ENCODE assay signal across 8 cellular contexts in genomic region chr14:58107947-58108552, GRCh38. TPM values are rescaled to one million over a fixed set of nuclear protein-coding genes. Genes with fewer than 3 reads are reported as not detected.
DNase-seq lines count a peak whose midpoint lies in the region; ATAC-seq, FAIRE-seq and TF ChIP-seq lines count a peak whose summit lies in the region.

No MANE protein-coding gene starts in this region.

- FAIRE-seq in astrocyte (lab: Jason Lieb, UNC): peak; percentile 34

- H3K4me2 ChIP-seq in OCI-LY1 (ENCODE audit: low read length): no peak overlapping the region
- no peak overlapping the region for H3K4me2 ChIP-seq in astrocyte (ENCODE audit: low read length)

- H4K20me1 ChIP-seq in OCI-LY1 (ENCODE audit: insufficient read depth, low read length) (no peaks in the 10 kb centered on the region), astrocyte (ENCODE audit: insufficient read depth, low read length) (no peaks in the 10 kb centered on the region)

- no peak overlapping the region for H3K27ac ChIP-seq in OCI-LY1 (ENCODE audit: low read depth, low read length, poor library complexity, severe bottlenecking)
- H3K27ac ChIP-seq in astrocyte (ENCODE audit: low read depth, low read length): no peak overlapping the region
- no peak overlapping the region for H3K27ac ChIP-seq in iPS DF 6.9 (ENCODE audit: low read length)

- H3K9me3 ChIP-seq in OCI-LY1 (ENCODE audit: low read length) (no peaks in the 10 kb centered on the region), astrocyte (ENCODE audit: insufficient read depth, low read depth, low read length) (no peaks in the 10 kb centered on the region), iPS DF 6.9 (ENCODE audit: control insufficient read depth, insufficient read depth, low read length) (no peaks in the 10 kb centered on the region)

- H3K79me2 ChIP-seq in OCI-LY1 (ENCODE audit: insufficient read depth, low read length) (no peaks in the 10 kb centered on the region), astrocyte (ENCODE audit: insufficient read depth, low read length) (no peaks in the 10 kb centered on the region)

- no peaks in the 10 kb centered on the region for H3K36me3 ChIP-seq in OCI-LY1 (ENCODE audit: insufficient read depth, low read length)
- H3K36me3 ChIP-seq in astrocyte (ENCODE audit: insufficient read depth, low read length): no peaks in the 10 kb centered on the region
- no peaks in the 10 kb centered on the region for H3K36me3 ChIP-seq in iPS DF 6.9 (ENCODE audit: control insufficient read depth, insufficient read depth, low read length)

- no peak overlapping the region for H3K4me3 Mint-ChIP-seq in astrocyte (ENCODE audit: unreplicated experiment)

- H3K9me2 ChIP-seq in OCI-LY1 (ENCODE audit: low read depth, low read length): no peaks in the 10 kb centered on the region

- H3K4me1 ChIP-seq in OCI-LY1 (ENCODE audit: insufficient read depth, low read length, severe bottlenecking) (no peaks in the 10 kb centered on the region), astrocyte (ENCODE audit: insufficient read depth, low read length) (peaks cover 4% of the 10 kb centered on the region), iPS DF 6.9 (ENCODE audit: control insufficient read depth, insufficient read depth, low read length) (no peaks in the 10 kb centered on the region)

- WGBS in iPS DF 6.9 (ENCODE audit: insufficient coverage, insufficient read length): no CpG with 5 or more reads among the region's 4 CpGs

- no peak overlapping the region for H3K27ac Mint-ChIP-seq in astrocyte (ENCODE audit: unreplicated experiment)

- no peaks in the 10 kb centered on the region for H3K36me3 Mint-ChIP-seq in astrocyte (ENCODE audit: low read depth, unreplicated experiment)

- TF ChIP-seq CTCF in OCI-LY1 (IDR thresholded peaks at IDR 0.05; ENCODE audit: low read length) (peak; percentile 77), astrocyte (IDR thresholded peaks at IDR 0.05; ENCODE audit: insufficient read depth, low read depth, low read length) (peak; percentile 90)

- no peaks in the 10 kb centered on the region for H3F3A ChIP-seq in OCI-LY1 (ENCODE audit: insufficient read depth, low read length)

- DNase-seq in DMS79 treated with DMSO at 0.1 percent for 48 hours (lab: John Stamatoyannopoulos, UW): peak; percentile 76
- peak; percentile 24 for DNase-seq in HuH-7 (ENCODE audit: low spot score)
- DNase-seq in astrocyte (ENCODE audit: low read depth): peak; percentile 40
- peak; percentile 4 for DNase-seq in iPS DF 6.9 (ENCODE audit: low read depth, low spot score)
- DNase-seq in stimulated activated CD4-positive, alpha-beta T cell treated with anti-CD3 and anti-CD28 coated beads, Interleukin-2, amount 100 ng/mL, for 24 hours: peak; percentile 19 to 23

- H3K27me3 Mint-ChIP-seq in astrocyte (ENCODE audit: low read depth, unreplicated experiment): no peaks in the 10 kb centered on the region

- H3K4me1 Mint-ChIP-seq in astrocyte (ENCODE audit: low read depth, unreplicated experiment): peaks cover 10% of the 10 kb centered on the region

- no peak overlapping the region for H3K9ac ChIP-seq in OCI-LY1 (ENCODE audit: low read length)
- H3K9ac ChIP-seq in astrocyte (ENCODE audit: low read length): no peak overlapping the region

- H3K9me3 Mint-ChIP-seq in astrocyte (ENCODE audit: unreplicated experiment): peaks cover 2% of the 10 kb centered on the region

- H2AFZ ChIP-seq in OCI-LY1 (ENCODE audit: low read length) (no peak overlapping the region), astrocyte (ENCODE audit: low read depth, low read length) (no peak overlapping the region)

- ATAC-seq in HG03039 (IDR thresholded peaks at IDR 0.05; ENCODE audit: unreplicated experiment) (no peak), GM18858 (IDR thresholded peaks at IDR 0.05; ENCODE audit: unreplicated experiment) (no peak)

- no peaks in the 10 kb centered on the region for H3K27me3 ChIP-seq in OCI-LY1 (ENCODE audit: insufficient read depth, low read length)
- H3K27me3 ChIP-seq in astrocyte (ENCODE audit: insufficient read depth, low read length): peaks cover 8% of the 10 kb centered on the region
- H3K27me3 ChIP-seq in iPS DF 6.9 (ENCODE audit: control insufficient read depth, insufficient read depth, low read length): no peaks in the 10 kb centered on the region

- H3K4me3 ChIP-seq in OCI-LY1 (ENCODE audit: low read depth, low read length, poor library complexity, severe bottlenecking) (no peak overlapping the region), astrocyte (ENCODE audit: insufficient read depth, low read depth, low read length) (no peak overlapping the region), iPS DF 6.9 (ENCODE audit: low read length) (no peak overlapping the region)

RNA-seq across cellular contexts. Expression of gene ARMH4, which starts 44.0 kb away (rescaled TPM):
- total RNA-seq in astrocyte: 19.3 and 22.7 TPM in 2 replicates

Comparison
In these comparisons a context has a peak if more than half of its experiments do, and no peak if none do; other contexts are left out.
1. DNase-seq: peak in every context shown above with its lines; median percentile 76 in DMS79 treated with DMSO at 0.1 percent for 48 hours; 40 in astrocyte; 24 in HuH-7; 21 in stimulated activated CD4-positive, alpha-beta T cell treated with anti-CD3 and anti-CD28 coated beads, Interleukin-2, amount 100 ng/mL, for 24 hours; 4 in iPS DF 6.9.